In the genomic region with DNA sequence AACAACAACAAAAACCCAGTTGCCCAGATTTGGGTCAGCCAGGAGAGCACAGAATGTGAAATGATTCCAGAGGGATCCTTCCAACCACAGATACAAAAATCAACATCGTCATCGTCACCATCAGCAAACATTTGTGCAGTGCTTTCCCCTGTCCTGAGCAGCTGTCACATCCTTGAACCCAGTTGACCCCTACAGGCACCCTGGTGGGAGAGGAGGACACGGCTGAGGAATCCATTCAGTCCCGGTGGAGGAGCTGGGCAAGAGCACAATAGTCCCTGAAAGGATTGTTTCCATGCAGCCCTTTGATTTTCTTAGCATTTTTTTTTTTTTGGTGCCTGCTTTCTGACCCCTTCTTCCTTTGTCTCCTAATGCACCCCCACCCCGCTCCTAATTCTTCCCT, we compare ENCODE assay signal across 1 cellular context.
TF ChIP-seq lines count a peak whose summit lies in the region.

No MANE protein-coding gene starts in this region.

TF ChIP-seq in HepG2, 621 proteins besides CTCF, POLR2A, EP300 and RAD21 (continued from another document):
- TF ChIP-seq RXRB (CRISPR knock-in tag; IDR thresholded peaks at IDR 0.05; ENCODE audit: borderline replicate concordance), result 0 out of 2 replicates have a peak, but pooled peaks have one; percentile 38
- TF ChIP-seq RXRA (CRISPR knock-in tag; IDR thresholded peaks at IDR 0.05), result peak; percentile 26; the same call in 1 of the 2 replicates
- TF ChIP-seq, protein P1, sequence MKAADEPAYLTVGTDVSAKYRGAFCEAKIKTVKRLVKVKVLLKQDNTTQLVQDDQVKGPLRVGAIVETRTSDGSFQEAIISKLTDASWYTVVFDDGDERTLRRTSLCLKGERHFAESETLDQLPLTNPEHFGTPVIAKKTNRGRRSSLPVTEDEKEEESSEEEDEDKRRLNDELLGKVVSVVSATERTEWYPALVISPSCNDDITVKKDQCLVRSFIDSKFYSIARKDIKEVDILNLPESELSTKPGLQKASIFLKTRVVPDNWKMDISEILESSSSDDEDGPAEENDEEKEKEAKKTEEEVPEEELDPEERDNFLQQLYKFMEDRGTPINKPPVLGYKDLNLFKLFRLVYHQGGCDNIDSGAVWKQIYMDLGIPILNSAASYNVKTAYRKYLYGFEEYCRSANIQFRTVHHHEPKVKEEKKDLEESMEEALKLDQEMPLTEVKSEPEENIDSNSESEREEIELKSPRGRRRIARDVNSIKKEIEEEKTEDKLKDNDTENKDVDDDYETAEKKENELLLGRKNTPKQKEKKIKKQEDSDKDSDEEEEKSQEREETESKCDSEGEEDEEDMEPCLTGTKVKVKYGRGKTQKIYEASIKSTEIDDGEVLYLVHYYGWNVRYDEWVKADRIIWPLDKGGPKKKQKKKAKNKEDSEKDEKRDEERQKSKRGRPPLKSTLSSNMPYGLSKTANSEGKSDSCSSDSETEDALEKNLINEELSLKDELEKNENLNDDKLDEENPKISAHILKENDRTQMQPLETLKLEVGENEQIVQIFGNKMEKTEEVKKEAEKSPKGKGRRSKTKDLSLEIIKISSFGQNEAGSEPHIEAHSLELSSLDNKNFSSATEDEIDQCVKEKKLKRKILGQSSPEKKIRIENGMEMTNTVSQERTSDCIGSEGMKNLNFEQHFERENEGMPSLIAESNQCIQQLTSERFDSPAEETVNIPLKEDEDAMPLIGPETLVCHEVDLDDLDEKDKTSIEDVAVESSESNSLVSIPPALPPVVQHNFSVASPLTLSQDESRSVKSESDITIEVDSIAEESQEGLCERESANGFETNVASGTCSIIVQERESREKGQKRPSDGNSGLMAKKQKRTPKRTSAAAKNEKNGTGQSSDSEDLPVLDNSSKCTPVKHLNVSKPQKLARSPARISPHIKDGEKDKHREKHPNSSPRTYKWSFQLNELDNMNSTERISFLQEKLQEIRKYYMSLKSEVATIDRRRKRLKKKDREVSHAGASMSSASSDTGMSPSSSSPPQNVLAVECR (CRISPR knock-in tag; IDR thresholded peaks at IDR 0.05; ENCODE audit: borderline replicate concordance), result no peak
- TF ChIP-seq, protein P2, sequence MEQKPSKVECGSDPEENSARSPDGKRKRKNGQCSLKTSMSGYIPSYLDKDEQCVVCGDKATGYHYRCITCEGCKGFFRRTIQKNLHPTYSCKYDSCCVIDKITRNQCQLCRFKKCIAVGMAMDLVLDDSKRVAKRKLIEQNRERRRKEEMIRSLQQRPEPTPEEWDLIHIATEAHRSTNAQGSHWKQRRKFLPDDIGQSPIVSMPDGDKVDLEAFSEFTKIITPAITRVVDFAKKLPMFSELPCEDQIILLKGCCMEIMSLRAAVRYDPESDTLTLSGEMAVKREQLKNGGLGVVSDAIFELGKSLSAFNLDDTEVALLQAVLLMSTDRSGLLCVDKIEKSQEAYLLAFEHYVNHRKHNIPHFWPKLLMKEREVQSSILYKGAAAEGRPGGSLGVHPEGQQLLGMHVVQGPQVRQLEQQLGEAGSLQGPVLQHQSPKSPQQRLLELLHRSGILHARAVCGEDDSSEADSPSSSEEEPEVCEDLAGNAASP (CRISPR knock-in tag; IDR thresholded peaks at IDR 0.05; ENCODE audit: borderline replicate concordance), result peak; percentile 75; the same call in 1 of the 2 replicates
- TF ChIP-seq, protein P3, sequence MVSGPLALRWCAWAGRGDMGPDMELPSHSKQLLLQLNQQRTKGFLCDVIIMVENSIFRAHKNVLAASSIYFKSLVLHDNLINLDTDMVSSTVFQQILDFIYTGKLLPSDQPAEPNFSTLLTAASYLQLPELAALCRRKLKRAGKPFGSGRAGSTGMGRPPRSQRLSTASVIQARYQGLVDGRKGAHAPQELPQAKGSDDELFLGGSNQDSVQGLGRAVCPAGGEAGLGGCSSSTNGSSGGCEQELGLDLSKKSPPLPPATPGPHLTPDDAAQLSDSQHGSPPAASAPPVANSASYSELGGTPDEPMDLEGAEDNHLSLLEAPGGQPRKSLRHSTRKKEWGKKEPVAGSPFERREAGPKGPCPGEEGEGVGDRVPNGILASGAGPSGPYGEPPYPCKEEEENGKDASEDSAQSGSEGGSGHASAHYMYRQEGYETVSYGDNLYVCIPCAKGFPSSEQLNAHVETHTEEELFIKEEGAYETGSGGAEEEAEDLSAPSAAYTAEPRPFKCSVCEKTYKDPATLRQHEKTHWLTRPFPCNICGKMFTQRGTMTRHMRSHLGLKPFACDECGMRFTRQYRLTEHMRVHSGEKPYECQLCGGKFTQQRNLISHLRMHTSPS (CRISPR knock-in tag; IDR thresholded peaks at IDR 0.05; ENCODE audit: low read depth), result no peak
- peak; percentile 40; the same call in 1 of the 2 replicates for TF ChIP-seq RARA (CRISPR knock-in tag; IDR thresholded peaks at IDR 0.05)
- no peak for TF ChIP-seq ZNF160 (CRISPR knock-in tag; IDR thresholded peaks at IDR 0.05)
